ENCODE assay signal across 8 cellular contexts in genomic region chr18:13611616-13612110, GRCh38.
A peak's percentile ranks its signal among the peaks of the same experiment; 100 is the strongest.
DNase-seq lines count a peak whose midpoint lies in the region; ATAC-seq and TF ChIP-seq lines count a peak whose summit lies in the region.

No MANE protein-coding gene starts in this region.

- DNase-seq in AG08395 (ENCODE audit: low spot score), result peak; percentile 47
- peak; percentile 50 to 63 for DNase-seq in HL-60 (ENCODE audit: low read depth in 1 of 2, low spot score in 1 of 2)
- DNase-seq in amygdala (lab: John Stamatoyannopoulos, UW), result peak in 44 of 56 donors; percentile 22 to 80 (median 60)
- peak; percentile 69 for DNase-seq in right atrium auricular region (ENCODE audit: low spot score)
- DNase-seq in gastrocnemius medialis, result peak in 1 of 2 donors; percentile 25
- no peak for DNase-seq in SIG-M5 treated with dmso at 0.1 percent for 504 hours (lab: John Stamatoyannopoulos, UW; ENCODE audit: unreplicated experiment)
- no peak for DNase-seq in stimulated activated naive CD4-positive, alpha-beta T cell treated with Interleukin-2 at 50 U/mL for 16 hours (lab: John Stamatoyannopoulos, UW)

- H3K9me3 ChIP-seq in right atrium auricular region, result no peaks in the 10 kb centered on the region
- H3K9me3 ChIP-seq in gastrocnemius medialis, result no peaks in the 10 kb centered on the region

- intact Hi-C loops in gastrocnemius medialis (cut with DNase I; ENCODE audit: low total_unique reads), result loop anchor here (5.0 kb wide), 3 partner anchors 54 to 389 kb away; no protein-coding TSS in a partner anchor

- in situ Hi-C loops in gastrocnemius medialis (cut with MboI; ENCODE audit: low sequenced_read_pairs in 4 of 4), result no loop called here

- H3K27me3 ChIP-seq in HL-60 (ENCODE audit: insufficient read depth, poor library complexity, severe bottlenecking), result peaks cover 6% of the 10 kb centered on the region
- no peaks in the 10 kb centered on the region for H3K27me3 ChIP-seq in right atrium auricular region
- H3K27me3 ChIP-seq in gastrocnemius medialis, result no peaks in the 10 kb centered on the region

- peak; percentile 3 for ATAC-seq in GM19023 (IDR thresholded peaks at IDR 0.05; ENCODE audit: unreplicated experiment)
- peak; percentile 42 for ATAC-seq in gastrocnemius medialis

- H3K4me1 ChIP-seq in right atrium auricular region, result peaks cover 3 to 64% of the 10 kb centered on the region in 2 donors
- H3K4me1 ChIP-seq in gastrocnemius medialis, result peaks cover 28 to 32% of the 10 kb centered on the region in 2 donors

- TF ChIP-seq CTCF in HL-60 (IDR thresholded peaks at IDR 0.05; ENCODE audit: insufficient read depth, low read length) (no peak), right atrium auricular region (IDR thresholded peaks at IDR 0.05) (no peak), gastrocnemius medialis (IDR thresholded peaks at IDR 0.05 in 4 of 5, conservative IDR thresholded peaks at IDR 0.05 in 1 of 5) (no peak)

- TF ChIP-seq POLR2A in gastrocnemius medialis (IDR thresholded peaks at IDR 0.05), result no peak

- H3K4me3 ChIP-seq in HL-60 (replicated peaks; ENCODE audit: insufficient read depth, low read length), result peak overlapping the region; percentile 32
- H3K4me3 ChIP-seq in right atrium auricular region, result peak overlapping the region; percentile 32 to 44
- peak overlapping the region; percentile 48 to 61 (median 58) for H3K4me3 ChIP-seq in gastrocnemius medialis

- H3K27ac ChIP-seq in HL-60 (replicated peaks) (peak overlapping the region; percentile 30), right atrium auricular region (peak overlapping the region; percentile 92 to 96), gastrocnemius medialis (peak overlapping the region; percentile 43 to 77 (median 68))

- H3K36me3 ChIP-seq in right atrium auricular region, result no peaks in the 10 kb centered on the region
- no peaks in the 10 kb centered on the region for H3K36me3 ChIP-seq in gastrocnemius medialis

Comparison
In these comparisons a context has a peak if more than half of its experiments do, and no peak if none do; other contexts are left out.
1. DNase-seq: peak in AG08395 (single experiment), HL-60 (2 of 2), amygdala (44 of 56) and right atrium auricular region (single experiment); none in SIG-M5 treated with dmso at 0.1 percent for 504 hours (single experiment) and stimulated activated naive CD4-positive, alpha-beta T cell treated with Interleukin-2 at 50 U/mL for 16 hours (single experiment).
2. H3K27ac ChIP-seq: peak in every context shown above with its lines; median percentile 94 in right atrium auricular region; 68 in gastrocnemius medialis; 30 in HL-60.
3. Peak in every context shown above with its lines, with median percentiles within 50 percentile points of each other: H3K4me3 ChIP-seq.